Comparison of ENCODE assay signal across 7 cellular contexts in genomic region chr3:99442599-99442998, GRCh38.
"Had no signal": no experiment of that assay in that cellular context is flagged by ENCODE, and none has a peak within 500 bp of the region (broad histone marks: within the 10 kb centered on the region; RNA-seq: fewer than 3 reads in every experiment).

No MANE protein-coding gene starts in this region.

- ATAC-seq: GM12878 had no signal

- DNase-seq: GDM1, GF-D8 had no signal

- H3K4me3 ChIP-seq: GM12878 had no signal

- FAIRE-seq: G401.6, GM12878, GM12891, GM12892, GM19239 had no signal
